ENCODE assay signal across 25 cellular contexts in genomic region chrX:130049821-130050220, GRCh38.
"Had no signal": no experiment of that assay in that cellular context is flagged by ENCODE, and none has a peak within 500 bp of the region (broad histone marks: within the 10 kb centered on the region; RNA-seq: fewer than 3 reads in every experiment).

No MANE protein-coding gene starts in this region.

- ATAC-seq: activated CD8-positive, alpha-beta T cell treated with anti-CD3 and anti-CD28 coated beads, Interleukin-2, amount 10 ng/mL, durations not matched to agents 7 days and 5 days; WTC11 had no signal

- H3K4me1 ChIP-seq: adrenal gland, Peyer's patch had no signal

- H3K9me3 ChIP-seq: adrenal gland, Peyer's patch had no signal

- H3K27me3 ChIP-seq: Peyer's patch had no signal

- DNase-seq: activated CD4-positive, alpha-beta T cell treated with anti-CD3 and anti-CD28 coated beads for 48 hours; activated CD4-positive, alpha-beta T cell treated with anti-CD3 and anti-CD28 coated beads, Interleukin-2, amount 50 U/mL, for 4 hours; activated CD4-positive, CD25-positive, alpha-beta regulatory T cell treated with anti-CD3 and anti-CD28 coated beads, Interleukin-2, amount 50 U/mL, for 72 hours; activated CD8-positive, alpha-beta memory T cell treated with anti-CD3 and anti-CD28 coated beads, Interleukin-2, amount 50 U/mL, for 48 hours; activated CD8-positive, alpha-beta T cell treated with anti-CD3 and anti-CD28 coated beads, Interleukin-2, amount 10 ng/mL, durations not matched to agents 7 days and 5 days; activated naive CD4-positive, alpha-beta T cell treated with anti-CD3 and anti-CD28 coated beads, Interleukin-2, amount 50 U/mL, for 16 hours; activated naive CD8-positive, alpha-beta T cell treated with anti-CD3 and anti-CD28 coated beads, Interleukin-2, amount 10 ng/mL, durations not matched to agents 7 days and 5 days; activated T-cell treated with anti-CD3 and anti-CD28 coated beads, Interleukin-2, amount 50 U/mL, for 1 hour; anterior cingulate cortex; KG1; MV-4-11; NCI-H1092 treated with DMSO at 0.1 percent for 48 hours; NCI-H1417 treated with DMSO at 0.1 percent for 48 hours; NCI-H1694; NCI-H2029; NCI-H345; NCI-H510A; NCI-H526 treated with DMSO at 0.1 percent for 48 hours; NCI-H82; OCI-M1; Peyer's patch; SHP77 treated with DMSO at 0.1 percent for 48 hours had no signal

- H3K4me3 ChIP-seq: adrenal gland, Peyer's patch had no signal

- H3K27ac ChIP-seq: adrenal gland, Peyer's patch, RWPE1 had no signal
